23 cellular contexts compared by ENCODE assay signal in genomic region chr5:177513500-177513899, GRCh38. TPM values are rescaled to one million over a fixed set of nuclear protein-coding genes. Genes with fewer than 3 reads are reported as not detected.
DNase-seq lines count a peak whose midpoint lies in the region; ATAC-seq and TF ChIP-seq lines count a peak whose summit lies in the region.
"Had no signal": no experiment of that assay in that cellular context is flagged by ENCODE, and none has a peak within 500 bp of the region (broad histone marks: within the 10 kb centered on the region; RNA-seq: fewer than 3 reads in every experiment).

No MANE protein-coding gene starts in this region.

- H3K36me3 Mint-ChIP-seq in CD4-positive, alpha-beta T cell (ENCODE audit: low read depth): peaks cover 62% of the 10 kb centered on the region
- peaks cover 45% of the 10 kb centered on the region for H3K36me3 Mint-ChIP-seq in brain
- H3K36me3 Mint-ChIP-seq in endodermal cell (ENCODE audit: low read depth): peaks cover 46% of the 10 kb centered on the region

- no peaks in the 10 kb centered on the region for H3K27me3 Mint-ChIP-seq in CD4-positive, alpha-beta T cell
- peaks cover 5% of the 10 kb centered on the region for H3K27me3 Mint-ChIP-seq in brain
- H3K27me3 Mint-ChIP-seq in endodermal cell (ENCODE audit: insufficient read depth): no peaks in the 10 kb centered on the region

- no peak for TF ChIP-seq CTCF in CD4-positive, alpha-beta T cell (IDR thresholded peaks at IDR 0.05)
- TF ChIP-seq CTCF in brain (conservative IDR thresholded peaks at IDR 0.05): no peak
- TF ChIP-seq CTCF in neutrophil (IDR thresholded peaks at IDR 0.05): no peak
- no peak for TF ChIP-seq CTCF in endodermal cell (conservative IDR thresholded peaks at IDR 0.05)

- peaks cover 20% of the 10 kb centered on the region for H3K4me1 Mint-ChIP-seq in CD4-positive, alpha-beta T cell (ENCODE audit: low read depth)
- H3K4me1 Mint-ChIP-seq in brain (peaks cover 30% of the 10 kb centered on the region), endodermal cell (peaks cover 14% of the 10 kb centered on the region)

- no peak for DNase-seq in CD4-positive, alpha-beta T cell
- no peak for DNase-seq in stimulated activated naive CD8-positive, alpha-beta T cell treated with anti-CD3 and anti-CD28 coated beads, Interleukin-15, Interleukin-2, amounts not matched to agents 100 U/mL and 50 U/mL, for 24 hours
- DNase-seq in endodermal cell: no peak
- DNase-seq: AML-193, H7, HFFc6, KBM-7, MG63, NCI-H1105 treated with DMSO at 0.1 percent for 48 hours, NCI-H2029, NCI-H446, NCI-H524 treated with DMSO at 0.1 percent for 48 hours, NCI-H774, PC-9, RPMI8226, SHP77 treated with DMSO at 0.1 percent for 48 hours had no signal

- CTCF ChIA-PET in CD4-positive, alpha-beta T cell (lab: Charles Lee): no interaction called here

- WGBS in endodermal cell (ENCODE audit: insufficient coverage in 1 of 2, insufficient read length in 1 of 2), 2 experiments: 94 to 95% methylated on average over 12 to 15 of the region's 15 CpGs

- no peak overlapping the region; the same call in 1 of the 2 replicates for H3K4me2 ChIP-seq in BLaER1
- H3K4me2 ChIP-seq: A549, PC-9 had no signal

- peaks cover 16% of the 10 kb centered on the region; the same call in 1 of the 2 replicates for H4K20me1 ChIP-seq in BLaER1

- H3K4me1 ChIP-seq in BLaER1 (peaks cover 64% of the 10 kb centered on the region), neutrophil (ENCODE audit: control insufficient read depth in 1 of 2, insufficient read depth in 1 of 2, low read depth in 1 of 2, low read length in 1 of 2) (peaks cover 47 to 55% of the 10 kb centered on the region in 2 experiments), endodermal cell (ENCODE audit: control insufficient read depth, insufficient read depth, low read length) (peaks cover 4% of the 10 kb centered on the region)

- no peak for ATAC-seq in CD4-positive, alpha-beta T cell (ENCODE audit: poor library complexity)
- ATAC-seq in stimulated activated naive CD8-positive, alpha-beta T cell treated with anti-CD3 and anti-CD28 coated beads, Interleukin-15, Interleukin-2, amounts not matched to agents 100 U/mL and 50 U/mL, for 24 hours: no peak
- ATAC-seq in esophagus mucosa: no peak
- ATAC-seq: A549 had no signal

- peak overlapping the region; percentile 11; the same call in 1 of the 2 replicates for H3K27ac ChIP-seq in BLaER1
- H3K27ac ChIP-seq in CD4-positive, alpha-beta T cell (ENCODE audit: low read depth, low read length): no peak overlapping the region
- H3K27ac ChIP-seq in neutrophil: peak overlapping the region; percentile 99
- H3K27ac ChIP-seq in endodermal cell (ENCODE audit: low read depth, low read length): no peak overlapping the region
- H3K27ac ChIP-seq: A549, PC-9, SK-N-MC had no signal

- no peaks in the 10 kb centered on the region for H3K9me3 Mint-ChIP-seq in CD4-positive, alpha-beta T cell
- peaks cover 0 to 5% (median 0%) of the 10 kb centered on the region in 5 experiments for H3K9me3 Mint-ChIP-seq in brain
- H3K9me3 Mint-ChIP-seq in endodermal cell: no peaks in the 10 kb centered on the region
- H3K9me3 Mint-ChIP-seq: HFFc6 had no signal

- H3K27ac Mint-ChIP-seq in CD4-positive, alpha-beta T cell: no peak overlapping the region
- H3K27ac Mint-ChIP-seq in brain (peak overlapping the region in 1 of 5 experiments; percentile 35), endodermal cell (no peak overlapping the region)
- H3K27ac Mint-ChIP-seq: HFFc6 had no signal

- H3K27me3 ChIP-seq in BLaER1 (no peaks in the 10 kb centered on the region), neutrophil (no peaks in the 10 kb centered on the region), endodermal cell (ENCODE audit: control insufficient read depth, insufficient read depth, low read length, poor library complexity, severe bottlenecking) (no peaks in the 10 kb centered on the region)
- no peaks in the 10 kb centered on the region for H3K27me3 ChIP-seq in CD4-positive, alpha-beta T cell (ENCODE audit: control insufficient read depth, insufficient read depth, low read length)
- H3K27me3 ChIP-seq: MG63 had no signal

- intact Hi-C loops in CD4-positive, alpha-beta T cell (cut with DNase I, micrococcal nuclease): no loop called here

- H3K4me3 Mint-ChIP-seq in CD4-positive, alpha-beta T cell: peak overlapping the region; percentile 38
- H3K4me3 Mint-ChIP-seq in brain (peak overlapping the region in 3 of 5 experiments; percentile 9 to 89 (median 62)), endodermal cell (no peak overlapping the region)
- H3K4me3 Mint-ChIP-seq: CD14-positive monocyte, HFFc6 had no signal

- H3K9me3 ChIP-seq in BLaER1: no peaks in the 10 kb centered on the region
- H3K9me3 ChIP-seq in CD4-positive, alpha-beta T cell (ENCODE audit: control insufficient read depth, low read length): no peaks in the 10 kb centered on the region
- H3K9me3 ChIP-seq in neutrophil: no peaks in the 10 kb centered on the region
- H3K9me3 ChIP-seq in endodermal cell (ENCODE audit: control insufficient read depth, low read length): no peaks in the 10 kb centered on the region
- H3K9me3 ChIP-seq: A549, MG63 had no signal

- POLR2A ChIA-PET in CD4-positive, alpha-beta T cell (lab: Charles Lee): no interaction called here

- H3K36me3 ChIP-seq in BLaER1: peaks cover 55% of the 10 kb centered on the region
- H3K36me3 ChIP-seq in neutrophil: peaks cover 30% of the 10 kb centered on the region
- peaks cover 59% of the 10 kb centered on the region for H3K36me3 ChIP-seq in endodermal cell (ENCODE audit: control insufficient read depth, insufficient read depth, low read length)

- H3K4me3 ChIP-seq in BLaER1 (no peak overlapping the region), neutrophil (ENCODE audit: low read depth in 1 of 2, low read length in 1 of 2) (no peak overlapping the region), endodermal cell (ENCODE audit: low read length) (no peak overlapping the region)
- H3K4me3 ChIP-seq: A549, MG63, PC-9, SK-N-MC had no signal

- H3K9ac ChIP-seq in BLaER1: peak overlapping the region; percentile 97; the same call in 1 of the 2 replicates
- H3K9ac ChIP-seq in endodermal cell (ENCODE audit: extremely low read depth, low read length, poor library complexity, severe bottlenecking): no peak overlapping the region

RNA-seq across cellular contexts. Expression of gene DDX41, which starts 3.3 kb away (rescaled TPM):
- 10 to 100 TPM; 49.6 to 49.7 TPM for total RNA-seq in CD4-positive, alpha-beta T cell
- 231 TPM for polyA plus RNA-seq in brain (ENCODE audit: insufficient read depth, low read depth, low replicate concordance)
- total RNA-seq in endodermal cell (100 to 1,000 TPM; 115 TPM), esophagus mucosa (64.2 TPM)
- polyA plus RNA-seq in endodermal cell (2013, experiment 1 of 2): 82.8 TPM
- 76.3 TPM for polyA plus RNA-seq in endodermal cell (2013, experiment 2 of 2)

RNA-seq across cellular contexts. Expression of gene DOK3, which starts 3.9 kb away (rescaled TPM):
- 1 to 10 TPM; 1.3 to 1.4 TPM for total RNA-seq in CD4-positive, alpha-beta T cell
- polyA plus RNA-seq in brain (ENCODE audit: insufficient read depth, low read depth, low replicate concordance): 1.8 TPM
- total RNA-seq in endodermal cell: 1 to 10 TPM; 2.1 to 7.7 TPM
- 2.2 TPM for polyA plus RNA-seq in endodermal cell (2013, experiment 1 of 2)
- 3.3 TPM for polyA plus RNA-seq in endodermal cell (2013, experiment 2 of 2)
- 3.3 TPM for total RNA-seq in esophagus mucosa

RNA-seq across cellular contexts. Expression of gene PDLIM7, which starts 16.1 kb away (rescaled TPM):
- 1 to 10 TPM; 5.2 to 6.0 TPM for total RNA-seq in CD4-positive, alpha-beta T cell
- polyA plus RNA-seq in brain (ENCODE audit: insufficient read depth, low read depth, low replicate concordance): 20.1 TPM
- 100 to 1,000 TPM; 196 to 241 TPM for total RNA-seq in endodermal cell
- polyA plus RNA-seq in endodermal cell (2013, experiment 1 of 2): 307 TPM
- 281 TPM for polyA plus RNA-seq in endodermal cell (2013, experiment 2 of 2)
- 23.0 TPM for total RNA-seq in esophagus mucosa

RNA-seq across cellular contexts. Expression of gene DBN1, which starts 40.1 kb away (rescaled TPM):
- 1 to 10 TPM; 1.8 to 2.5 TPM for total RNA-seq in CD4-positive, alpha-beta T cell
- polyA plus RNA-seq in brain (ENCODE audit: insufficient read depth, low read depth, low replicate concordance): 275 TPM
- total RNA-seq in endodermal cell: 100 to 1,000 TPM; 322 to 383 TPM
- polyA plus RNA-seq in endodermal cell (2013, experiment 1 of 2): 285 TPM
- polyA plus RNA-seq in endodermal cell (2013, experiment 2 of 2): 272 TPM
- 27.2 TPM for total RNA-seq in esophagus mucosa

RNA-seq across cellular contexts. Expression of gene FAM193B, which starts 40.9 kb away (rescaled TPM):
- 100 to 1,000 TPM; 150 to 155 TPM for total RNA-seq in CD4-positive, alpha-beta T cell
- polyA plus RNA-seq in brain (ENCODE audit: insufficient read depth, low read depth, low replicate concordance): 21.6 TPM
- total RNA-seq in endodermal cell (100 to 1,000 TPM; 112 to 115 TPM), esophagus mucosa (31.6 TPM)
- polyA plus RNA-seq in endodermal cell (2013, experiment 1 of 2): 106 TPM
- polyA plus RNA-seq in endodermal cell (2013, experiment 2 of 2): 105 TPM

Comparison
In these comparisons a context has a peak if more than half of its experiments do, and no peak if none do; other contexts are left out.
1. H3K27ac ChIP-seq: peak in BLaER1 (single experiment) and neutrophil (single experiment); none in CD4-positive, alpha-beta T cell (single experiment) and endodermal cell (single experiment).